Comparison of ENCODE assay signal across 1 cellular context in the genomic region with DNA sequence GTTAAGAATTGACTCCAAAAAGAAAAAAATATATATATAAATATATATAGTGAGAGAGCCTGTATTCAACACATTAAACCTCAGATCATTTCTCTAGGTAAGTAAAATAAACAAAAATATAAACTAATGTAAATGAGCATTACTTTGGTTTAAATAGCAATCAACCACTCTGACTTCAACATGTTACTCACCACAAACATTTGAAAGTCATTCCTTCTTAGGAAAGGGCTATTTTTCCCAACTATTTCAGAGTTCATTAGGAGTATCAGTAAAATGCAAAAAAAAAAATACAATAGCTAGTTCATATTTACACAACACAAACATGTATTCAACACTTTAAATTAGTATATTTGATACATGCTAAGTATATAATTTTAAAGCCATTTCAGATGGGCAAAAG.
TF ChIP-seq lines count a peak whose summit lies in the region.

No MANE protein-coding gene starts in this region.

TF ChIP-seq in IMR-90, 13 proteins besides CTCF, POLR2A, EP300 and RAD21 (continued from another document):
- no peak for TF ChIP-seq MAFK (IDR thresholded peaks at IDR 0.05; ENCODE audit: low read depth, low read length)
- TF ChIP-seq CHD1 (IDR thresholded peaks at IDR 0.05; ENCODE audit: low read depth, low read length) = no peak
- TF ChIP-seq, protein P1, sequence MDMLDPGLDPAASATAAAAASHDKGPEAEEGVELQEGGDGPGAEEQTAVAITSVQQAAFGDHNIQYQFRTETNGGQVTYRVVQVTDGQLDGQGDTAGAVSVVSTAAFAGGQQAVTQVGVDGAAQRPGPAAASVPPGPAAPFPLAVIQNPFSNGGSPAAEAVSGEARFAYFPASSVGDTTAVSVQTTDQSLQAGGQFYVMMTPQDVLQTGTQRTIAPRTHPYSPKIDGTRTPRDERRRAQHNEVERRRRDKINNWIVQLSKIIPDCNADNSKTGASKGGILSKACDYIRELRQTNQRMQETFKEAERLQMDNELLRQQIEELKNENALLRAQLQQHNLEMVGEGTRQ (IDR thresholded peaks at IDR 0.05; ENCODE audit: low read depth, low read length) = no peak
